In the genomic region with DNA sequence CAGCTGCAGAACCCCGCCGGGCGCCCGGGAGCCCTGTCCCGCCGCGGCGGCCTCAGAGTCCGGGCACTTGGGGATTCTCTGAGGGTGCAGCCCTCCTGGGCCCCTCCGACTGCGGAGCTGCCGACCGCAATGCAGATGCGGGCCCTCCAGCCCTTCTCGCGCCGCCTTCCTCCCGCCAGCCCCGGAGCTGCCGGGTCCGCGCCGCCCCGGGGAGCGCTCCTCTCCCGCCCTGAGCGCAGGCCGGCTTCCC, we compare ENCODE assay signal across 16 cellular contexts. TPM values are rescaled to one million over a fixed set of nuclear protein-coding genes. Genes with fewer than 3 reads are reported as not detected.
A peak's percentile ranks its signal among the peaks of the same experiment; 100 is the strongest.
DNase-seq lines count a peak whose midpoint lies in the region; ATAC-seq and TF ChIP-seq lines count a peak whose summit lies in the region.
"Had no signal": no experiment of that assay in that cellular context is flagged by ENCODE, and none has a peak within 500 bp of the region (broad histone marks: within the 10 kb centered on the region; RNA-seq: fewer than 3 reads in every experiment).

No MANE protein-coding gene starts in this region.

- H3K4me1 Mint-ChIP-seq in endodermal cell, result peaks cover 6% of the 10 kb centered on the region
- peaks cover 9% of the 10 kb centered on the region for H3K4me1 Mint-ChIP-seq in osteocyte (ENCODE audit: unreplicated experiment)

- TF ChIP-seq POLR2A in uterus (IDR thresholded peaks at IDR 0.05) (no peak), transverse colon (IDR thresholded peaks at IDR 0.05) (no peak)

- H3K9me3 Mint-ChIP-seq in endodermal cell, result no peaks in the 10 kb centered on the region
- H3K9me3 Mint-ChIP-seq in osteocyte (ENCODE audit: unreplicated experiment), result no peaks in the 10 kb centered on the region

- H3K36me3 ChIP-seq in HUES6 (ENCODE audit: control insufficient read depth, insufficient read depth, low read length) (no peaks in the 10 kb centered on the region), endodermal cell (ENCODE audit: control insufficient read depth, insufficient read depth, low read length) (no peaks in the 10 kb centered on the region), uterus (no peaks in the 10 kb centered on the region), transverse colon (no peaks in the 10 kb centered on the region)
- H3K36me3 ChIP-seq: Peyer's patch had no signal

- ATAC-seq in GM18868 (IDR thresholded peaks at IDR 0.05; ENCODE audit: unreplicated experiment), result no peak
- ATAC-seq: sciatic nerve had no signal

- H3K4me3 Mint-ChIP-seq in endodermal cell (peak overlapping the region; percentile 68), osteocyte (ENCODE audit: unreplicated experiment) (peak overlapping the region; percentile 83)

- TF ChIP-seq EP300 in transverse colon (IDR thresholded peaks at IDR 0.05; ENCODE audit: low read depth), result no peak

- TF ChIP-seq CTCF in AG04449 (IDR thresholded peaks at IDR 0.05; ENCODE audit: insufficient read depth, low read length, missing control alignments), result no peak
- TF ChIP-seq CTCF in endodermal cell (conservative IDR thresholded peaks at IDR 0.05), result no peak
- TF ChIP-seq CTCF in osteocyte (IDR thresholded peaks at IDR 0.05), result no peak
- no peak for TF ChIP-seq CTCF in uterus (IDR thresholded peaks at IDR 0.05)
- no peak for TF ChIP-seq CTCF in transverse colon (IDR thresholded peaks at IDR 0.05)

- peaks cover 84% of the 10 kb centered on the region for H3K27me3 Mint-ChIP-seq in endodermal cell (ENCODE audit: insufficient read depth)
- peaks cover 48% of the 10 kb centered on the region for H3K27me3 Mint-ChIP-seq in osteocyte (ENCODE audit: unreplicated experiment)

- DNase-seq in AG04449 (ENCODE audit: low read depth, low spot score) (no peak), endodermal cell (no peak), osteocyte (ENCODE audit: extremely low spot score, unreplicated experiment) (no peak), NCI-H1092 (lab: John Stamatoyannopoulos, UW) (no peak), uterus (no peak), transverse colon (no peak)
- DNase-seq: activated CD8-positive, alpha-beta memory T cell treated with anti-CD3 and anti-CD28 coated beads for 24 hours; C1 segment of cervical spinal cord; GDM1; hippocampal formation; NCI-H446; Peyer's patch; T-helper 9 cell had no signal

- CTCF ChIA-PET in AG04449 (lab: Yijun Ruan, JAX), result interaction anchor here (0.6 to 2.2 kb wide), 2 partner anchors 145 to 420 kb away, joined by 3 to 7 read pairs; no protein-coding TSS in a partner anchor

- H3K9ac ChIP-seq in HUES6 (ENCODE audit: low read length) (peak overlapping the region; percentile 56), endodermal cell (ENCODE audit: extremely low read depth, low read length, poor library complexity, severe bottlenecking) (no peak overlapping the region)

- POLR2A ChIA-PET in AG04449 (lab: Yijun Ruan, JAX), result no interaction called here

- H3K36me3 Mint-ChIP-seq in endodermal cell (ENCODE audit: low read depth), result no peaks in the 10 kb centered on the region
- no peaks in the 10 kb centered on the region for H3K36me3 Mint-ChIP-seq in osteocyte (ENCODE audit: unreplicated experiment)

- no peak overlapping the region for H3K27ac ChIP-seq in HUES6 (ENCODE audit: low read depth, low read length)
- H3K27ac ChIP-seq in endodermal cell (ENCODE audit: low read depth, low read length), result no peak overlapping the region
- H3K27ac ChIP-seq in uterus, result no peak overlapping the region
- no peak overlapping the region for H3K27ac ChIP-seq in transverse colon
- H3K27ac ChIP-seq: Peyer's patch had no signal

- WGBS in endodermal cell (ENCODE audit: insufficient coverage in 1 of 2, insufficient read length in 1 of 2), 2 experiments, result 0% methylated on average over 28 of the region's 28 CpGs; no CpG with 5 or more reads in 1 of the 2 experiments
- WGBS in transverse colon (ENCODE audit: low coverage in 1 of 2), 2 donors, result 12% methylated on average over 24 of the region's 28 CpGs; no CpG with 5 or more reads in 1 of the 2 donors

- no peak overlapping the region for H3K27ac Mint-ChIP-seq in endodermal cell
- no peak overlapping the region for H3K27ac Mint-ChIP-seq in osteocyte (ENCODE audit: unreplicated experiment)

- H3K4me1 ChIP-seq in HUES6 (ENCODE audit: control insufficient read depth, insufficient read depth, low read length) (peaks cover 11% of the 10 kb centered on the region), endodermal cell (ENCODE audit: control insufficient read depth, insufficient read depth, low read length) (no peaks in the 10 kb centered on the region), uterus (peaks cover 0 to 3% of the 10 kb centered on the region in 2 donors), transverse colon (peaks cover 0 to 3% (median 0%) of the 10 kb centered on the region in 4 donors)
- H3K4me1 ChIP-seq: Peyer's patch had no signal

- H3K27me3 ChIP-seq in HUES6 (ENCODE audit: control insufficient read depth, insufficient read depth, low read length), result peaks cover 84% of the 10 kb centered on the region
- peaks cover 80% of the 10 kb centered on the region for H3K27me3 ChIP-seq in endodermal cell (ENCODE audit: control insufficient read depth, insufficient read depth, low read length, poor library complexity, severe bottlenecking)
- no peaks in the 10 kb centered on the region for H3K27me3 ChIP-seq in uterus
- peaks cover 69% of the 10 kb centered on the region for H3K27me3 ChIP-seq in transverse colon

- peak overlapping the region; percentile 70 for H3K4me3 ChIP-seq in AG04449 (ENCODE audit: low read depth, low read length)
- peak overlapping the region; percentile 83 for H3K4me3 ChIP-seq in HUES6 (ENCODE audit: low read depth, low read length)
- peak overlapping the region; percentile 75 for H3K4me3 ChIP-seq in endodermal cell (ENCODE audit: low read length)
- H3K4me3 ChIP-seq in uterus, result no peak overlapping the region
- H3K4me3 ChIP-seq in transverse colon, result peak overlapping the region in 1 of 4 donors; percentile 18

- intact Hi-C loops in uterus (cut with DNase I; ENCODE audit: low total_unique reads), result no loop called here
- intact Hi-C loops in transverse colon (cut with DNase I; ENCODE audit: low total_unique reads), result no loop called here

- in situ Hi-C loops in transverse colon (cut with MboI; ENCODE audit: low pct_ligation_motif_present in 1 of 4, low pct_unique_long_range_greater_than_20kb in 1 of 4, low sequenced_read_pairs in 3 of 4), result no loop called here

- H3K9me3 ChIP-seq in HUES6 (ENCODE audit: control insufficient read depth, insufficient read depth, low read depth, low read length) (no peaks in the 10 kb centered on the region), endodermal cell (ENCODE audit: control insufficient read depth, low read length) (no peaks in the 10 kb centered on the region), uterus (no peaks in the 10 kb centered on the region), transverse colon (no peaks in the 10 kb centered on the region)
- H3K9me3 ChIP-seq: Peyer's patch had no signal

RNA-seq across cellular contexts. Expression of gene ACAN, which starts 0.3 kb away (rescaled TPM):
- total RNA-seq in endodermal cell (under 1 TPM; 0.38 to 0.75 TPM), osteocyte (11.6 and 13.2 TPM in 2 replicates), uterus (1 to 10 TPM in 1 of 4 donors, under 1 TPM in 1, not detected in 2; 0.85 to 6.9 TPM), transverse colon (under 1 TPM in 1 of 4 donors, not detected in 3; 0.14 TPM)
- 0.46 TPM for polyA plus RNA-seq in endodermal cell (2013, experiment 1 of 2)
- 0.58 TPM for polyA plus RNA-seq in endodermal cell (2013, experiment 2 of 2)

Comparison
In these comparisons a context has a peak if more than half of its experiments do, and no peak if none do; other contexts are left out.
1. H3K4me3 ChIP-seq: peak in AG04449 (single experiment), HUES6 (single experiment) and endodermal cell (single experiment); none in uterus (0 of 2).